In the genomic region with DNA sequence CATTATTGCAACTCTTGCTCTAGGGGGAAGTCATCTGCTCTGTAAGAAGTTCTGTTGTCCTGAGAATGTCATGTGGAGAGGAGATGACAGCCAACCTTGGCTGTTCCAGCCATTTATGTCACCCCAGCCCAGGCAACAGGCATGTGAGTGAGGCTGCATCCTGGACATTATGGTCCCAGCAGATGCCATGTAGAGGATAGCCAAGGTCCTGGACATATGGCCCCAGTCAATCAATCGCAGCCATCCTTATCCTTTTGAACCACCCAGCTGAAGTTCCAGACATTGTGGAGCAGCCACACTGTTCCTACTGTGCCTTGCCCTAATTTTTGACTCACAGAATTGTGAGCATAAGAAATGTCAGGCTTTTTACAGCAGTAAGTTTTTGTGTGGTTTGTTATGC, we compare ENCODE assay signal across 25 cellular contexts.
"Had no signal": no experiment of that assay in that cellular context is flagged by ENCODE, and none has a peak within 500 bp of the region (broad histone marks: within the 10 kb centered on the region; RNA-seq: fewer than 3 reads in every experiment).

No MANE protein-coding gene starts in this region.

- H3K4me1 Mint-ChIP-seq: naive thymus-derived CD8-positive, alpha-beta T cell had no signal

- H3K27ac ChIP-seq: lower lobe of right lung, neural progenitor cell, neutrophil, right atrium auricular region, right lobe of liver, tibial nerve had no signal

- H3K4me3 Mint-ChIP-seq: naive thymus-derived CD8-positive, alpha-beta T cell; nephron progenitor cell; neural progenitor cell; stimulated activated naive CD8-positive, alpha-beta T cell treated with anti-CD3 and anti-CD28 coated beads, Interleukin-15, Interleukin-2, amounts not matched to agents 100 ng/mL and 50 ng/mL, for 24 hours; type B pancreatic cell had no signal

- H3K4me1 ChIP-seq: lower lobe of right lung, right lobe of liver, tibial nerve had no signal

- ATAC-seq: left cardiac atrium; left lobe of liver; left ventricle myocardium superior; lower lobe of right lung; naive thymus-derived CD8-positive, alpha-beta T cell had no signal

- H3K36me3 Mint-ChIP-seq: naive thymus-derived CD8-positive, alpha-beta T cell; neural progenitor cell; type B pancreatic cell had no signal

- H3K27me3 Mint-ChIP-seq: progenitor cell of endocrine pancreas; stimulated activated naive CD8-positive, alpha-beta T cell treated with anti-CD3 and anti-CD28 coated beads, Interleukin-15, Interleukin-2, amounts not matched to agents 100 ng/mL and 50 ng/mL, for 24 hours; type B pancreatic cell had no signal

- H3K27ac Mint-ChIP-seq: naive thymus-derived CD8-positive, alpha-beta T cell; neural progenitor cell; stimulated activated naive CD8-positive, alpha-beta T cell treated with anti-CD3 and anti-CD28 coated beads, Interleukin-15, Interleukin-2, amounts not matched to agents 100 ng/mL and 50 ng/mL, for 24 hours; type B pancreatic cell had no signal

- H3K9me3 Mint-ChIP-seq: naive thymus-derived CD8-positive, alpha-beta T cell; nephron progenitor cell; neural progenitor cell; stimulated activated naive CD8-positive, alpha-beta T cell treated with anti-CD3 and anti-CD28 coated beads, Interleukin-15, Interleukin-2, amounts not matched to agents 100 ng/mL and 50 ng/mL, for 24 hours; type B pancreatic cell had no signal

- H3K4me2 ChIP-seq: neural progenitor cell, smooth muscle cell had no signal

- H3K4me3 ChIP-seq: lower lobe of right lung, neural progenitor cell, right atrium auricular region, right lobe of liver, smooth muscle cell, tibial nerve had no signal

- H3K27me3 ChIP-seq: neural progenitor cell, neutrophil, right atrium auricular region, right lobe of liver, tibial nerve had no signal

- DNase-seq: hippocampal formation; kidney glomerular epithelial cell; left cardiac atrium; left ventricle myocardium superior; lower lobe of right lung; mammary epithelial cell; mesenchymal stem cell; naive thymus-derived CD8-positive, alpha-beta T cell; occipital lobe; right lobe of liver; stimulated activated CD4-positive, alpha-beta T cell treated with anti-CD3 and anti-CD28 coated beads, Interleukin-1b, Interleukin-23, amount 100 ng/mL, for 48 hours; stimulated activated CD4-positive, alpha-beta T cell treated with anti-CD3 and anti-CD28 coated beads, Interleukin-2, amount 100 ng/mL, for 48 hours; stimulated activated CD4-positive, alpha-beta T cell treated with anti-CD3 and anti-CD28 coated beads, Interleukin-4, amount 100 ng/mL, for 4 hours; stimulated activated CD8-positive, alpha-beta memory T cell treated with anti-CD3 and anti-CD28 coated beads, Interleukin-4, amount 100 ng/mL, for 48 hours; stimulated activated naive CD4-positive, alpha-beta T cell had no signal

- H3K9me3 ChIP-seq: lower lobe of right lung, neutrophil, right atrium auricular region, right lobe of liver, tibial nerve had no signal

- H3K9ac ChIP-seq: neural progenitor cell had no signal

- H3K36me3 ChIP-seq: lower lobe of right lung, neural progenitor cell, neutrophil, right atrium auricular region, right lobe of liver, tibial nerve had no signal
